In the genomic region with DNA sequence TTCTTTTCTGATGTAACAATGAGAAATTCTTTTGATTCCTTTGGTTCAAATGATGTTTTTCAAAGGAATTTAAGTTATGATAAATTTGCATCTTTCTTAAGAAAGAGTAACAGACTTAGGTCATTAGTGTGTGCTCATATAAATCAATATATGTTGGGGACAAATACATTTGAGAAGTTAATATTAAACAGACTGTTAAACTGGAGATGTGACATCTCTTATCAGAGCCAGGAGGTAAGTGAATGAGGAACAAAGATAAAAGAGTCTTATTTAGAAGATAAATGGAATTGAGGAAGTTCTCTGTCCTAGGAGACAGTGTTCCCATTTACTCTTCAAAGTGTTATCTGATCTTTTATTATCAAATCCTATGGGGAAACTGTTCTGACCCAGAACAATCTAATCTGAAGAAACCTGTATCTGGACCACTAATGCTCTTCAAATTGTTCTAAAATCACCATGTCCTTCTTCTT, we compare ENCODE assay signal across 18 cellular contexts.
DNase-seq lines count a peak whose midpoint lies in the region; ATAC-seq, FAIRE-seq and TF ChIP-seq lines count a peak whose summit lies in the region.
"Had no signal": no experiment of that assay in that cellular context is flagged by ENCODE, and none has a peak within 500 bp of the region (broad histone marks: within the 10 kb centered on the region; RNA-seq: fewer than 3 reads in every experiment).

No MANE protein-coding gene starts in this region.

- ATAC-seq in GM21360 (IDR thresholded peaks at IDR 0.05; ENCODE audit: unreplicated experiment) = no peak
- ATAC-seq: activated CD8-positive, alpha-beta T cell treated with anti-CD3 and anti-CD28 coated beads for 36 hours; natural killer cell treated with Interleukin-12 subunit alpha and Interleukin-12 subunit beta and Interleukin-15 and Interleukin-18, amount 100 ng/mL, for 72 hours had no signal

- TF ChIP-seq EP300 in transverse colon (IDR thresholded peaks at IDR 0.05; ENCODE audit: low read depth) = no peak

- TF ChIP-seq CTCF in transverse colon (IDR thresholded peaks at IDR 0.05) = no peak

- peak; percentile 68 for FAIRE-seq in urothelium cell line (lab: Jason Lieb, UNC)
- FAIRE-seq: A204.1 had no signal

- TF ChIP-seq POLR2A in transverse colon (IDR thresholded peaks at IDR 0.05) = no peak

- H3K9ac ChIP-seq in SK-N-MC (ENCODE audit: insufficient read length) = no peak overlapping the region

- no peaks in the 10 kb centered on the region for H3K36me3 ChIP-seq in SK-N-MC (ENCODE audit: insufficient read depth, low read length)
- H3K36me3 ChIP-seq in transverse colon = no peaks in the 10 kb centered on the region
- H3K36me3 ChIP-seq: sigmoid colon had no signal

- H3K4me3 ChIP-seq in SK-N-MC = no peak overlapping the region
- no peak overlapping the region for H3K4me3 ChIP-seq in transverse colon
- H3K4me3 ChIP-seq: sigmoid colon had no signal

- no peaks in the 10 kb centered on the region for H3K27me3 ChIP-seq in transverse colon
- H3K27me3 ChIP-seq: sigmoid colon had no signal

- H3K9me3 ChIP-seq in SK-N-MC (ENCODE audit: low read depth, low read length) (no peaks in the 10 kb centered on the region), transverse colon (no peaks in the 10 kb centered on the region)
- H3K9me3 ChIP-seq: sigmoid colon had no signal

- in situ Hi-C loops in transverse colon (cut with MboI; ENCODE audit: low pct_ligation_motif_present in 1 of 4, low pct_unique_long_range_greater_than_20kb in 1 of 4, low sequenced_read_pairs in 3 of 4) = no loop called here

- H3K27ac ChIP-seq in SK-N-MC = 0 out of 2 replicates have a peak overlapping the region, but pooled peaks have one; percentile 14
- H3K27ac ChIP-seq in transverse colon = no peak overlapping the region
- H3K27ac ChIP-seq: sigmoid colon had no signal

- H3K4me1 ChIP-seq in transverse colon = no peaks in the 10 kb centered on the region
- H3K4me1 ChIP-seq: sigmoid colon had no signal

- intact Hi-C loops in transverse colon (cut with DNase I; ENCODE audit: low total_unique reads) = no loop called here

- DNase-seq in NOMO-1 treated with DMSO at 0.1 percent for 48 hours (lab: John Stamatoyannopoulos, UW; ENCODE audit: unreplicated experiment) = peak; percentile 28
- no peak for DNase-seq in NOMO-1 treated with dmso at 0.1 percent for 144 hours (lab: John Stamatoyannopoulos, UW; ENCODE audit: unreplicated experiment)
- DNase-seq in SK-N-MC (ENCODE audit: low read depth, low spot score) = no peak
- DNase-seq in fibroblast of gingiva (ENCODE audit: low read depth) = peak; percentile 19
- no peak for DNase-seq in urothelium cell line (ENCODE audit: low spot score)
- no peak for DNase-seq in transverse colon
- no peak for DNase-seq in pons (ENCODE audit: low spot score)
- DNase-seq: activated CD8-positive, alpha-beta T cell treated with anti-CD3 and anti-CD28 coated beads for 36 hours; activated effector memory CD4-positive, alpha-beta T cell treated with Interleukin-2 at 50 U/mL for 16 hours; COR-L47; head of caudate nucleus; NCI-H526; sigmoid colon; substantia nigra; T-helper 9 cell had no signal

Comparison
In these comparisons a context has a peak if more than half of its experiments do, and no peak if none do; other contexts are left out.
1. DNase-seq: peak in NOMO-1 treated with DMSO at 0.1 percent for 48 hours (single experiment) and fibroblast of gingiva (single experiment); none in NOMO-1 treated with dmso at 0.1 percent for 144 hours (single experiment), SK-N-MC (single experiment), urothelium cell line (single experiment), transverse colon (single experiment) and pons (single experiment).